Comparison of ENCODE assay signal across 20 cellular contexts in the genomic region with DNA sequence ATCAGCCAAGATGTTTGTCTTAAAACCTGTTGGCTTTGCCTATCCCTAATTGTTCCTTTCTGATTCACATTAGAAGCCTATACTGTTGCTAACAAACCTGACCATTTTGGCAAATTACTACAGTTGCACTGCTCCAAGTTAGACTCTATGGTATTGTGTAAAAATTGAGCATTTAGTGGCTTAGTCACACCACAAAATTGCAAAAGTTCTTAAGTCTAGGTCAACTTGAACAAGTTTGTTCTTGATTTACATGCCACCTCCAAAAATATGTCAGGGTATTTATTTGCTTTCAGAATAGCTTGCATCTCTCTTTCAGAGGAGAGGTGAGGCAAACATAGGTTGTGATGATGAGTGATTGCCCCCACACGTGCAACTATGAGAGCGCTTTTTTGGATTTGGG. TPM values are rescaled to one million over a fixed set of nuclear protein-coding genes. Genes with fewer than 3 reads are reported as not detected.
A peak's percentile ranks its signal among the peaks of the same experiment; 100 is the strongest.
DNase-seq lines count a peak whose midpoint lies in the region; ATAC-seq, FAIRE-seq and TF ChIP-seq lines count a peak whose summit lies in the region.
"Had no signal": no experiment of that assay in that cellular context is flagged by ENCODE, and none has a peak within 500 bp of the region (broad histone marks: within the 10 kb centered on the region; RNA-seq: fewer than 3 reads in every experiment).

No MANE protein-coding gene starts in this region.

- ATAC-seq in HG03139 (IDR thresholded peaks at IDR 0.05; ENCODE audit: unreplicated experiment): no peak
- no peak for ATAC-seq in heart right ventricle
- ATAC-seq: activated CD8-positive, alpha-beta memory T cell treated with anti-CD3 and anti-CD28 coated beads, Interleukin-2, amount 10 ng/mL, durations not matched to agents 7 days and 5 days had no signal

- intact Hi-C loops in heart right ventricle (cut with DNase I): no loop called here

- no peaks in the 10 kb centered on the region for H3K4me1 ChIP-seq in heart right ventricle
- H3K4me1 ChIP-seq: colonic mucosa had no signal

- H3K36me3 ChIP-seq in heart right ventricle: no peaks in the 10 kb centered on the region
- H3K36me3 ChIP-seq: colonic mucosa, ovary had no signal

- no peak overlapping the region for H3K4me3 ChIP-seq in AG10803 (ENCODE audit: low read length)
- no peak overlapping the region for H3K4me3 ChIP-seq in foreskin fibroblast (ENCODE audit: low read depth in 1 of 2, low read length in 2 of 2)
- H3K4me3 ChIP-seq in heart right ventricle: no peak overlapping the region
- H3K4me3 ChIP-seq: colonic mucosa, ovary had no signal

- H3K27ac ChIP-seq in heart right ventricle: no peak overlapping the region
- H3K27ac ChIP-seq: colonic mucosa, ovary had no signal

- WGBS in heart right ventricle, 2 donors: 87% methylated on average over 2 of the region's 2 CpGs

- FAIRE-seq in HTR-8/SVneo (lab: Jason Lieb, UNC): peak; percentile 79
- FAIRE-seq: endometrium had no signal

- H3K9me3 ChIP-seq in heart right ventricle: no peaks in the 10 kb centered on the region
- H3K9me3 ChIP-seq: colonic mucosa, ovary had no signal

- peak; percentile 93 for DNase-seq in AG10803 (ENCODE audit: low read depth)
- no peak for DNase-seq in HTR-8/SVneo (ENCODE audit: insufficient read length, low spot score)
- DNase-seq in amniotic epithelial cell (ENCODE audit: low read depth): peak; percentile 92
- peak; percentile 14 to 18 for DNase-seq in foreskin fibroblast
- no peak for DNase-seq in NCI-H446 treated with DMSO at 0.1 percent for 48 hours (lab: John Stamatoyannopoulos, UW)
- DNase-seq in heart right ventricle: no peak
- DNase-seq in NCI-H82 treated with DMSO at 0.1 percent for 48 hours (lab: John Stamatoyannopoulos, UW; ENCODE audit: unreplicated experiment): no peak
- DNase-seq: activated CD4-positive, CD25-positive, alpha-beta regulatory T cell treated with anti-CD3 and anti-CD28 coated beads, Interleukin-2, amount 50 U/mL, for 72 hours; activated CD8-positive, alpha-beta memory T cell treated with anti-CD3 and anti-CD28 coated beads, Interleukin-2, amount 10 ng/mL, durations not matched to agents 7 days and 5 days; amygdala; colonic mucosa; KBM-7; NCI-H1436; ovary; SHP77; stimulated activated CD4-positive, alpha-beta T cell treated with anti-CD3 and anti-CD28 coated beads, Interleukin-2, amount 100 ng/mL, for 48 hours; T-helper 2 cell had no signal

- H3K27me3 ChIP-seq in heart right ventricle: no peaks in the 10 kb centered on the region
- H3K27me3 ChIP-seq: colonic mucosa, ovary had no signal

- TF ChIP-seq CTCF in AG10803 (conservative IDR thresholded peaks at IDR 0.05; ENCODE audit: low read length) (no peak), foreskin fibroblast (IDR thresholded peaks at IDR 0.05; ENCODE audit: low read depth, low read length) (no peak), heart right ventricle (IDR thresholded peaks at IDR 0.05) (no peak)

RNA-seq across cellular contexts. Expression of gene PTHLH, which starts 27.0 kb away (rescaled TPM):
- 1 to 10 TPM in 5 of 10 donors, under 1 TPM in 3, not detected in 2; 0.21 to 9.4 (median 2.1) TPM for total RNA-seq in heart right ventricle
- under 1 TPM; 0.43 to 0.59 TPM for polyA plus RNA-seq in heart right ventricle
- total RNA-seq: liver had no signal
- polyA plus RNA-seq: liver had no signal

Comparison
In these comparisons a context has a peak if more than half of its experiments do, and no peak if none do; other contexts are left out.
1. DNase-seq: peak in AG10803 (single experiment), amniotic epithelial cell (single experiment) and foreskin fibroblast (2 of 2); none in HTR-8/SVneo (single experiment), NCI-H446 treated with DMSO at 0.1 percent for 48 hours (single experiment), heart right ventricle (0 of 2) and NCI-H82 treated with DMSO at 0.1 percent for 48 hours (single experiment).